In genomic region chr19:54982562-54982961, GRCh38 we compare ENCODE assay signal across 15 cellular contexts. TPM values are rescaled to one million over a fixed set of nuclear protein-coding genes. Genes with fewer than 3 reads are reported as not detected.
DNase-seq lines count a peak whose midpoint lies in the region; ATAC-seq, FAIRE-seq and TF ChIP-seq lines count a peak whose summit lies in the region.
"Not testable (repeated sequence)": the region's sequence is repeated elsewhere in the genome, so short reads cannot be mapped to it uniquely, and the experiment has no call there.
"Had no signal": no experiment of that assay in that cellular context is flagged by ENCODE, and none has a peak within 500 bp of the region (broad histone marks: within the 10 kb centered on the region; RNA-seq: fewer than 3 reads in every experiment).

No MANE protein-coding gene starts in this region.

- H3F3A ChIP-seq in GM23338 (replicated peaks; ENCODE audit: low read depth) = not testable (repeated sequence)

- TF ChIP-seq CTCF in A549 (IDR thresholded peaks at IDR 0.05); GM23338 (conservative IDR thresholded peaks at IDR 0.05; ENCODE audit: low read depth in 2 of 2); WTC11 (IDR thresholded peaks at IDR 0.05): not testable (repeated sequence)

- ATAC-seq in A549 (peak; percentile 39 to 41; a peak in 4 of 6 replicates), GM23338 (peak; percentile 64), WTC11 (peak; percentile 59), esophagus mucosa (peak; percentile 18)

- not testable (repeated sequence) for H3K36me3 Mint-ChIP-seq in GM23338 (ENCODE audit: low read depth); WTC11

- not testable (repeated sequence) for H3K4me1 Mint-ChIP-seq in GM23338, WTC11

- H3K9me3 ChIP-seq in A549 = not testable (repeated sequence)

- not testable (repeated sequence) for H3K9me2 ChIP-seq in GM23338 (ENCODE audit: insufficient read depth)

- H3K36me3 ChIP-seq in GM23338 (ENCODE audit: insufficient read depth) = not testable (repeated sequence)

- not testable (repeated sequence) for H3K27ac ChIP-seq in A549; GM23338 (ENCODE audit: low read depth)

- not testable (repeated sequence) for H3K79me2 ChIP-seq in GM23338 (replicated peaks; ENCODE audit: insufficient read depth)

- not testable (repeated sequence) for H3K4me1 ChIP-seq in A549; GM23338 (ENCODE audit: insufficient read depth)

- H3K9me3 Mint-ChIP-seq in GM23338 = peaks cover 41% of the 10 kb centered on the region
- H3K9me3 Mint-ChIP-seq in WTC11 = not testable (repeated sequence)

- H3K4me2 ChIP-seq in A549, GM23338: not testable (repeated sequence)

- not testable (repeated sequence) for TF ChIP-seq RAD21 in A549 (conservative IDR thresholded peaks at IDR 0.05 in 1 of 2, IDR thresholded peaks at IDR 0.05 in 1 of 2)

- not testable (repeated sequence) for TF ChIP-seq POLR2A in A549 (IDR thresholded peaks at IDR 0.05; ENCODE audit: low read length)

- FAIRE-seq in A549 (lab: Jason Lieb, UNC) = not testable (repeated sequence)
- FAIRE-seq in HTR-8/SVneo (lab: Jason Lieb, UNC) = peak; percentile 26

- not testable (repeated sequence) for H3K4me3 ChIP-seq in A549, GM23338

- not testable (repeated sequence) for H3K27me3 ChIP-seq in GM23338 (ENCODE audit: insufficient read depth)

- not testable (repeated sequence) for DNase-seq in A549 (ENCODE audit: low read depth in 1 of 2, low spot score in 1 of 2); HTR-8/SVneo (ENCODE audit: insufficient read length, low spot score)
- DNase-seq in GM23338 (ENCODE audit: low spot score) (peak; percentile 15), WTC11 (ENCODE audit: low spot score) (peak; percentile 14)

- H3K27ac Mint-ChIP-seq in GM23338, WTC11: not testable (repeated sequence)

- POLR2A ChIA-PET in A549 (lab: Yijun Ruan, JAX); WTC11 (lab: Charles Lee): not testable (repeated sequence)

- not testable (repeated sequence) for H2AFZ ChIP-seq in GM23338

- WGBS in A549 (ENCODE audit: missing lambda C conversion rate) = 75% methylated on average over 18 of the region's 23 CpGs

- not testable (repeated sequence) for H3K27me3 Mint-ChIP-seq in GM23338 (ENCODE audit: insufficient read depth, low read depth, poor library complexity)
- peaks cover 14% of the 10 kb centered on the region for H3K27me3 Mint-ChIP-seq in WTC11 (ENCODE audit: low read depth)

- not testable (repeated sequence) for TF ChIP-seq EP300 in A549 (IDR thresholded peaks at IDR 0.05)

- CTCF ChIA-PET in A549 (lab: Yijun Ruan, JAX) = interaction anchor here (0.6 kb wide), 1 partner anchor 335 kb away, joined by 3 read pairs; no protein-coding TSS in a partner anchor
- CTCF ChIA-PET in WTC11 (lab: Charles Lee) = not testable (repeated sequence)

- not testable (repeated sequence) for H4K20me1 ChIP-seq in GM23338 (replicated peaks; ENCODE audit: insufficient read depth)

- H3K4me3 Mint-ChIP-seq in GM23338, WTC11: not testable (repeated sequence)

RNA-seq across cellular contexts. Expression of gene NLRP2, which starts 16.4 kb away (rescaled TPM):
- polyA plus RNA-seq in A549 (2011; rRNA removed) (53.3 and 83.2 TPM in 2 replicates), A549 (2017; fragmentation: RNase III; extraction: RNeasy Plus Mini Kit Qiagen cat#74134 plus additional on column Dnase treatment) (37.2 to 40.8 TPM (median 38.8 TPM) in 3 replicates), GM23338 (2016; fragmentation: Nextera tagmentation; extraction: Ambion mirVana) (51.7 and 54.8 TPM in 2 replicates)
- polyA plus RNA-seq in A549 (2012; cell fraction: cytosol; rRNA removed) = 22.7 and 27.9 TPM in 2 replicates
- 45.1 and 58.0 TPM in 2 replicates for polyA plus RNA-seq in A549 (2012; cell fraction: nucleus; rRNA removed)
- 50.5 and 52.5 TPM in 2 replicates for polyA minus RNA-seq in A549 (2011; rRNA and poly(A)+ RNA removed)
- total RNA-seq in GM23338 (2014; rRNA removed; shearing (Covaris generic)) = 126 and 128 TPM in 2 replicates
- total RNA-seq in WTC11 (2021) (3.0 to 3.7 TPM (median 3.4 TPM) in 3 replicates), esophagus mucosa (71.6 TPM)
- total RNA-seq: A172, G401 had no signal

RNA-seq across cellular contexts. Expression of gene NLRP7, which starts 35.2 kb away (rescaled TPM):
- polyA plus RNA-seq in A549 (2011; rRNA removed) (not detected in 2 replicates), A549 (2017; fragmentation: RNase III; extraction: RNeasy Plus Mini Kit Qiagen cat#74134 plus additional on column Dnase treatment) (not detected in 3 replicates), GM23338 (2016; fragmentation: Nextera tagmentation; extraction: Ambion mirVana) (1.2 and 1.4 TPM in 2 replicates)
- polyA plus RNA-seq in A549 (2012; cell fraction: cytosol; rRNA removed) = not detected in 2 replicates
- polyA plus RNA-seq in A549 (2012; cell fraction: nucleus; rRNA removed) = not detected in 2 replicates
- polyA minus RNA-seq in A549 (2011; rRNA and poly(A)+ RNA removed) = not detected in 2 replicates
- 1.8 and 2.2 TPM in 2 replicates for total RNA-seq in GM23338 (2014; rRNA removed; shearing (Covaris generic))
- total RNA-seq in WTC11 (2021) (4.1 to 6.8 TPM (median 5.0 TPM) in 3 replicates), esophagus mucosa (not detected)
- total RNA-seq: A172; A673; CD4-positive, alpha-beta memory T cell; CD4-positive, CD25-positive, alpha-beta regulatory T cell; CD8-positive, alpha-beta memory T cell; Daoy; G401 had no signal
- polyA plus RNA-seq: AG04450; CD14-positive monocyte; CD4-positive, alpha-beta memory T cell; CD4-positive, CD25-positive, alpha-beta regulatory T cell; CD8-positive, alpha-beta memory T cell had no signal

RNA-seq across cellular contexts. Expression of gene GP6, which starts 55.5 kb away (rescaled TPM):
- polyA plus RNA-seq in A549 (2011; rRNA removed) (0.08 and 0.17 TPM in 2 replicates), A549 (2017; fragmentation: RNase III; extraction: RNeasy Plus Mini Kit Qiagen cat#74134 plus additional on column Dnase treatment) (0.08 to 0.12 TPM in 2 of 3 replicates, not detected in the other), GM23338 (2016; fragmentation: Nextera tagmentation; extraction: Ambion mirVana) (1.3 TPM in 2 replicates)
- 0.07 and 0.25 TPM in 2 replicates for polyA plus RNA-seq in A549 (2012; cell fraction: cytosol; rRNA removed)
- polyA plus RNA-seq in A549 (2012; cell fraction: nucleus; rRNA removed) = 0.54 and 0.87 TPM in 2 replicates
- polyA minus RNA-seq in A549 (2011; rRNA and poly(A)+ RNA removed) = 0.24 TPM in 1 of 2 replicates, not detected in the other
- 0.17 TPM in 1 of 2 replicates, not detected in the other for total RNA-seq in GM23338 (2014; rRNA removed; shearing (Covaris generic))
- total RNA-seq in WTC11 (2021) (0.41 to 1.1 TPM (median 0.61 TPM) in 3 replicates), esophagus mucosa (0.40 TPM)
- total RNA-seq: A673; CD8-positive, alpha-beta memory T cell; G401; GM12878 had no signal
- polyA plus RNA-seq: AG04450; CD4-positive, alpha-beta memory T cell; CD4-positive, CD25-positive, alpha-beta regulatory T cell; GM12878 had no signal

Comparison
In these comparisons a context has a peak if more than half of its experiments do, and no peak if none do; other contexts are left out.
1. RNA of gene NLRP2, which starts 16.4 kb away (total RNA-seq): 126 to 128 TPM in GM23338 and 71.6 TPM in esophagus mucosa (single experiment); 3.0 to 3.7 TPM in WTC11; every median in the first group is over 10 times any median in the second.
2. Peak in every context shown above with its lines, with median percentiles within 50 percentile points of each other: ATAC-seq.